In genomic region chr15:80475572-80475971, GRCh38 we compare ENCODE assay signal across 19 cellular contexts.
DNase-seq lines count a peak whose midpoint lies in the region; ATAC-seq and TF ChIP-seq lines count a peak whose summit lies in the region.
"Had no signal": no experiment of that assay in that cellular context is flagged by ENCODE, and none has a peak within 500 bp of the region (broad histone marks: within the 10 kb centered on the region; RNA-seq: fewer than 3 reads in every experiment).

No MANE protein-coding gene starts in this region.

- H3K27ac Mint-ChIP-seq in neural crest cell (ENCODE audit: unreplicated experiment) = no peak overlapping the region
- H3K27ac Mint-ChIP-seq: activated naive CD8-positive, alpha-beta T cell; naive thymus-derived CD8-positive, alpha-beta T cell; T-helper 17 cell had no signal

- peaks cover 6% of the 10 kb centered on the region for H3K9me3 Mint-ChIP-seq in neural crest cell

- H3K4me3 Mint-ChIP-seq in neural crest cell = no peak overlapping the region
- H3K4me3 Mint-ChIP-seq: activated naive CD8-positive, alpha-beta T cell; naive thymus-derived CD8-positive, alpha-beta T cell; T-helper 17 cell had no signal

- H3K36me3 ChIP-seq in brain microvascular endothelial cell (replicated peaks) (no peaks in the 10 kb centered on the region), MG63 (peaks cover 41% of the 10 kb centered on the region)
- H3K36me3 ChIP-seq: gastrocnemius medialis, vagina had no signal

- H3K4me3 ChIP-seq in brain microvascular endothelial cell (ENCODE audit: low read depth, low read length) (no peak overlapping the region), MG63 (no peak overlapping the region)
- H3K4me3 ChIP-seq: gastrocnemius medialis, lung, vagina had no signal

- no peak for ATAC-seq in HG02970 (IDR thresholded peaks at IDR 0.05; ENCODE audit: low FRiP score, unreplicated experiment)
- ATAC-seq: gastrocnemius medialis; naive thymus-derived CD8-positive, alpha-beta T cell; T-helper 17 cell had no signal

- TF ChIP-seq RAD21 in Ishikawa (IDR thresholded peaks at IDR 0.05; ENCODE audit: low read depth) = 0 out of 2 replicates have a peak, but pooled peaks have one; percentile 20

- peak; percentile 45 for TF ChIP-seq CTCF in C4-2B (conservative IDR thresholded peaks at IDR 0.05)
- TF ChIP-seq CTCF in brain microvascular endothelial cell (IDR thresholded peaks at IDR 0.05; ENCODE audit: low read depth, low read length, missing control alignments) = peak; percentile 22
- TF ChIP-seq CTCF in neural crest cell (conservative IDR thresholded peaks at IDR 0.05) = peak; percentile 52

- H3K27ac ChIP-seq in C4-2B = no peak overlapping the region
- H3K27ac ChIP-seq in brain microvascular endothelial cell = peak overlapping the region; percentile 44
- H3K27ac ChIP-seq: gastrocnemius medialis, vagina had no signal

- DNase-seq in brain microvascular endothelial cell (no peak), neural crest cell (ENCODE audit: low read depth, low spot score) (no peak), SKM-1 treated with dmso at 0.1 percent for 144 hours (lab: John Stamatoyannopoulos, UW; ENCODE audit: unreplicated experiment) (no peak), MG63 (no peak)
- DNase-seq in activated naive CD4-positive, alpha-beta T cell treated with Interleukin-2 at 50 U/mL for 16 hours = no peak
- DNase-seq: activated CD4-positive, alpha-beta T cell treated with anti-CD3 and anti-CD28 coated beads for 1 hour; activated T-cell treated with anti-CD3 and anti-CD28 coated beads for 4 hours; effector CD8-positive, alpha-beta T cell; gastrocnemius medialis; MV-4-11; naive thymus-derived CD8-positive, alpha-beta T cell; RPMI8226; T-helper 17 cell had no signal

- H3K4me1 Mint-ChIP-seq in neural crest cell = peaks cover 45% of the 10 kb centered on the region
- H3K4me1 Mint-ChIP-seq: T-helper 17 cell had no signal

- TF ChIP-seq EP300 in Ishikawa (IDR thresholded peaks at IDR 0.05; ENCODE audit: borderline replicate concordance) = no peak

- H3K27me3 Mint-ChIP-seq in neural crest cell (ENCODE audit: low read depth) = no peaks in the 10 kb centered on the region

- peaks cover 26% of the 10 kb centered on the region for H3K9me3 ChIP-seq in MG63
- H3K9me3 ChIP-seq: gastrocnemius medialis, vagina had no signal

- no peaks in the 10 kb centered on the region for H3K27me3 ChIP-seq in brain microvascular endothelial cell (replicated peaks)
- no peaks in the 10 kb centered on the region for H3K27me3 ChIP-seq in MG63
- H3K27me3 ChIP-seq: gastrocnemius medialis, vagina had no signal

- H3K36me3 Mint-ChIP-seq in neural crest cell (ENCODE audit: low read depth) = peaks cover 77% of the 10 kb centered on the region
- H3K36me3 Mint-ChIP-seq: activated naive CD8-positive, alpha-beta T cell had no signal

- in situ Hi-C loops in brain microvascular endothelial cell (cut with HindIII; ENCODE audit: low pct_ligation_motif_present, low sequenced_read_pairs) = no loop called here

TF ChIP-seq in Ishikawa, 13 proteins besides CTCF, POLR2A, EP300 and RAD21:
- TF ChIP-seq CEBPB (IDR thresholded peaks at IDR 0.05) (no peak), FOXM1 (IDR thresholded peaks at IDR 0.05; ENCODE audit: borderline replicate concordance, low read depth) (no peak), REST (IDR thresholded peaks at IDR 0.05; ENCODE audit: low read depth) (no peak), CREB1 (IDR thresholded peaks at IDR 0.05; ENCODE audit: low read depth) (no peak), ZBTB7A (IDR thresholded peaks at IDR 0.05; ENCODE audit: low read depth) (no peak), TEAD4 (IDR thresholded peaks at IDR 0.05) (no peak), TCF12 (IDR thresholded peaks at IDR 0.05; ENCODE audit: low read depth) (no peak), USF1 (IDR thresholded peaks at IDR 0.05) (no peak), EGR1 (IDR thresholded peaks at IDR 0.05) (no peak)
TF ChIP-seq in Ishikawa: peak in this region for 0.
